Comparison of ENCODE assay signal across 8 cellular contexts in the genomic region with DNA sequence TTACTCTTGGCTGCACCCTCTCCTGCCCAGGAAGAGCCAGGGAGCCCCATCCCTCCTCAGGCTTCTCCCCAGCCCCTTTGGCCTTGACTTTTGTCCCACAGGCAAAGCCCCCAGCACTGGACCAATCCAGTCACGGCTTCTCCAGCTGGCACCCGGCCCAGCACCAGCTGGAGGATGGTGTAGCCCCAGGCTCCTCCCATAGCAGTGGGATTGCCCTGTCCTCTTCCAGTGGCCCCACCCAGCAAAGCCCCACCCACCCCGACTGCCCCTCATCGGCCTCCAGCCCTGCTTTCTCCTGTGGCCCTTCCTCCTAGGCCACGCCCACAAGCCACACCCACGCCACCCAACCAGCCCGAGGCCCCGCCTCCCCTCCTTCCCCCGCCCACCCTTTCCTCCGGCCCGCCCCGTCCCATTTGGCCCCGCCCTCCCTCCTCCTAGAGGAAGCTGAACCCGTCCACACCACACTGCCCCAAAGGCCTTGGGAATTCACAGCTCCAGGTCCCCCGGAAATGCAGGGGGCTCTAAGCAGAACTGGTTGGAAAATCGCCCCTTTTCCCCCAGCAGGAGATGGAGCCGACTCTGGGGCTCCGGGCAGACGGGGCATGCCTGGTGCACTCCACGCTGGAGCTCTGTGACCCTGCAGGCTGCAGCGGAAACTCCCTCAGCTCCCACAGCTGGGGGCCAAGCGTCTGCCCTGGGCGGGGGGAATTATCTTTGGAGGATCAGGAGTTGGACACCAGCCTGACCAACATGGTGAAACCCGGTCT. TPM values are rescaled to one million over a fixed set of nuclear protein-coding genes. Genes with fewer than 3 reads are reported as not detected.
A peak's percentile ranks its signal among the peaks of the same experiment; 100 is the strongest.
DNase-seq lines count a peak whose midpoint lies in the region; FAIRE-seq and TF ChIP-seq lines count a peak whose summit lies in the region.

No MANE protein-coding gene starts in this region.

- TF ChIP-seq CTCF in D721Med (IDR thresholded peaks at IDR 0.05; ENCODE audit: insufficient read depth, missing control alignments) (no peak), astrocyte of the cerebellum (IDR thresholded peaks at IDR 0.05; ENCODE audit: low read depth, low read length, missing control alignments) (no peak)

- H3K4me3 ChIP-seq in astrocyte of the cerebellum (ENCODE audit: low read depth, low read length) (no peak overlapping the region), iPS-15b (ENCODE audit: low read depth, low read length) (no peak overlapping the region)

- DNase-seq in D721Med (ENCODE audit: insufficient read length, low spot score) (peak; percentile 78), HT1080 (ENCODE audit: low read depth) (peak; percentile 65), RCC 7860 (ENCODE audit: low spot score) (peak; percentile 58), astrocyte of the cerebellum (ENCODE audit: low read depth) (peak; percentile 4), NK-92 (lab: John Stamatoyannopoulos, UW; ENCODE audit: unreplicated experiment) (no peak), DMS79 treated with DMSO at 0.1 percent for 48 hours (lab: John Stamatoyannopoulos, UW) (no peak)
- DNase-seq in stimulated activated CD4-positive, alpha-beta T cell treated with anti-CD3 and anti-CD28 coated beads, Interleukin-15, amount 100 ng/mL, for 24 hours: peak; percentile 76

- H3K9me3 ChIP-seq in iPS-15b (ENCODE audit: control insufficient read depth, insufficient read depth, low read length): no peaks in the 10 kb centered on the region

- in situ Hi-C loops in astrocyte of the cerebellum (cut with HindIII; ENCODE audit: low sequenced_read_pairs): no loop called here

- H3K9ac ChIP-seq in iPS-15b (ENCODE audit: low read depth, low read length): peak overlapping the region; percentile 60

- peaks cover 8% of the 10 kb centered on the region for H3K36me3 ChIP-seq in iPS-15b (ENCODE audit: control insufficient read depth, insufficient read depth, low read length)

- FAIRE-seq in D721Med (lab: Jason Lieb, UNC) (no peak), RCC 7860 (lab: Jason Lieb, UNC) (no peak)

- peaks cover 12% of the 10 kb centered on the region for H3K27me3 ChIP-seq in iPS-15b (ENCODE audit: control insufficient read depth, insufficient read depth, low read length)

- H3K4me1 ChIP-seq in iPS-15b (ENCODE audit: control insufficient read depth, insufficient read depth, low read length): no peaks in the 10 kb centered on the region

RNA-seq across cellular contexts. Expression of gene GET4, which starts 25.2 kb away (rescaled TPM):
- 48.0 and 51.0 TPM in 2 replicates for total RNA-seq in HT1080 (2014; rRNA removed; shearing (Covaris generic))
- polyA plus RNA-seq in HT1080 (2015; cell fraction: cytosol; rRNA removed): 27.4 and 32.5 TPM in 2 replicates
- polyA plus RNA-seq in HT1080 (2015; cell fraction: nucleus; rRNA removed): 48.7 and 53.2 TPM in 2 replicates

RNA-seq across cellular contexts. Expression of gene ADAP1, which starts 52.9 kb away (rescaled TPM):
- total RNA-seq in HT1080 (2014; rRNA removed; shearing (Covaris generic)): 1.6 and 2.3 TPM in 2 replicates
- polyA plus RNA-seq in HT1080 (2015; cell fraction: cytosol; rRNA removed): 3.2 and 3.8 TPM in 2 replicates
- polyA plus RNA-seq in HT1080 (2015; cell fraction: nucleus; rRNA removed): 3.5 TPM in 2 replicates

Comparison
In these comparisons a context has a peak if more than half of its experiments do, and no peak if none do; other contexts are left out.
1. DNase-seq: peak in D721Med (single experiment), HT1080 (single experiment), RCC 7860 (single experiment), astrocyte of the cerebellum (single experiment) and stimulated activated CD4-positive, alpha-beta T cell treated with anti-CD3 and anti-CD28 coated beads, Interleukin-15, amount 100 ng/mL, for 24 hours (single experiment); none in NK-92 (single experiment) and DMS79 treated with DMSO at 0.1 percent for 48 hours (single experiment).